Comparison of ENCODE assay signal across 18 cellular contexts in genomic region chr4:100240008-100240407, GRCh38. TPM values are rescaled to one million over a fixed set of nuclear protein-coding genes. Genes with fewer than 3 reads are reported as not detected.
DNase-seq lines count a peak whose midpoint lies in the region; ATAC-seq and TF ChIP-seq lines count a peak whose summit lies in the region.
"Had no signal": no experiment of that assay in that cellular context is flagged by ENCODE, and none has a peak within 500 bp of the region (broad histone marks: within the 10 kb centered on the region; RNA-seq: fewer than 3 reads in every experiment).

No MANE protein-coding gene starts in this region.

- peaks cover 4% of the 10 kb centered on the region for H3K27me3 Mint-ChIP-seq in activated CD4-positive, alpha-beta memory T cell treated with anti-CD3 and anti-CD28 coated beads, Interleukin-2, amount 10 ng/mL, durations not matched to agents 7 days and 5 days
- H3K27me3 Mint-ChIP-seq in activated CD4-positive, alpha-beta memory T cell treated with anti-CD3 and anti-CD28 coated beads for 36 hours = no peaks in the 10 kb centered on the region
- H3K27me3 Mint-ChIP-seq: stimulated activated naive CD8-positive, alpha-beta T cell treated with anti-CD3 and anti-CD28 coated beads, Interleukin-15, Interleukin-2, amounts not matched to agents 100 ng/mL and 50 ng/mL, for 24 hours had no signal

- no peaks in the 10 kb centered on the region for H3K9me3 ChIP-seq in gastrocnemius medialis
- H3K9me3 ChIP-seq: A549 had no signal

- no peaks in the 10 kb centered on the region for H3K9me3 Mint-ChIP-seq in activated CD4-positive, alpha-beta memory T cell treated with anti-CD3 and anti-CD28 coated beads, Interleukin-2, amount 10 ng/mL, durations not matched to agents 7 days and 5 days
- no peaks in the 10 kb centered on the region for H3K9me3 Mint-ChIP-seq in activated CD4-positive, alpha-beta memory T cell treated with anti-CD3 and anti-CD28 coated beads for 36 hours
- H3K9me3 Mint-ChIP-seq: activated CD4-positive, alpha-beta T cell treated with anti-CD3 and anti-CD28 coated beads, Interleukin-2, amount 10 ng/mL, durations not matched to agents 7 days and 5 days; stimulated activated naive CD8-positive, alpha-beta T cell treated with anti-CD3 and anti-CD28 coated beads, Interleukin-15, Interleukin-2, amounts not matched to agents 100 ng/mL and 50 ng/mL, for 24 hours had no signal

- CTCF ChIA-PET in activated CD4-positive, alpha-beta memory T cell treated with anti-CD3 and anti-CD28 coated beads, Interleukin-2, amount 10 ng/mL, durations not matched to agents 7 days and 5 days (lab: Charles Lee) = interaction anchor here (1.0 kb wide), 1 partner anchor 146 kb away, joined by 3 read pairs; no protein-coding TSS in a partner anchor
- CTCF ChIA-PET in activated CD4-positive, alpha-beta memory T cell treated with anti-CD3 and anti-CD28 coated beads for 36 hours (lab: Charles Lee) = no interaction called here

- no peaks in the 10 kb centered on the region for H3K27me3 ChIP-seq in gastrocnemius medialis

- POLR2A ChIA-PET in activated CD4-positive, alpha-beta memory T cell treated with anti-CD3 and anti-CD28 coated beads, Interleukin-2, amount 10 ng/mL, durations not matched to agents 7 days and 5 days (lab: Charles Lee) = no interaction called here
- POLR2A ChIA-PET in activated CD4-positive, alpha-beta memory T cell treated with anti-CD3 and anti-CD28 coated beads for 36 hours (lab: Charles Lee) = no interaction called here

- peak overlapping the region; percentile 19 for H3K4me3 Mint-ChIP-seq in activated CD4-positive, alpha-beta memory T cell treated with anti-CD3 and anti-CD28 coated beads, Interleukin-2, amount 10 ng/mL, durations not matched to agents 7 days and 5 days
- H3K4me3 Mint-ChIP-seq in activated CD4-positive, alpha-beta memory T cell treated with anti-CD3 and anti-CD28 coated beads for 36 hours = no peak overlapping the region
- H3K4me3 Mint-ChIP-seq: activated CD4-positive, alpha-beta T cell treated with anti-CD3 and anti-CD28 coated beads, Interleukin-2, amount 10 ng/mL, durations not matched to agents 7 days and 5 days; mesothelial cell of epicardium; stimulated activated naive CD8-positive, alpha-beta T cell treated with anti-CD3 and anti-CD28 coated beads, Interleukin-15, Interleukin-2, amounts not matched to agents 100 ng/mL and 50 ng/mL, for 24 hours had no signal

- no peak for TF ChIP-seq CTCF in cardiac fibroblast (IDR thresholded peaks at IDR 0.05; ENCODE audit: low read depth, low read length)
- no peak for TF ChIP-seq CTCF in gastrocnemius medialis (IDR thresholded peaks at IDR 0.05 in 4 of 5, conservative IDR thresholded peaks at IDR 0.05 in 1 of 5)

- no peaks in the 10 kb centered on the region for H3K36me3 ChIP-seq in gastrocnemius medialis

- in situ Hi-C loops in gastrocnemius medialis (cut with MboI; ENCODE audit: low sequenced_read_pairs in 4 of 4) = loop anchor here in 1 of 4 donors (10.0 kb wide), 1 partner anchor 75 kb away; no protein-coding TSS in a partner anchor

- H3K27ac ChIP-seq in gastrocnemius medialis = peak overlapping the region in 3 of 4 donors; percentile 18 to 19 (median 18)
- H3K27ac ChIP-seq: A549 had no signal

- no peak overlapping the region for H3K27ac Mint-ChIP-seq in activated CD4-positive, alpha-beta memory T cell treated with anti-CD3 and anti-CD28 coated beads, Interleukin-2, amount 10 ng/mL, durations not matched to agents 7 days and 5 days
- H3K27ac Mint-ChIP-seq in activated CD4-positive, alpha-beta memory T cell treated with anti-CD3 and anti-CD28 coated beads for 36 hours = no peak overlapping the region
- H3K27ac Mint-ChIP-seq: activated CD4-positive, alpha-beta T cell treated with anti-CD3 and anti-CD28 coated beads, Interleukin-2, amount 10 ng/mL, durations not matched to agents 7 days and 5 days; CD4-positive, alpha-beta memory T cell; mesothelial cell of epicardium; stimulated activated naive CD8-positive, alpha-beta T cell treated with anti-CD3 and anti-CD28 coated beads, Interleukin-15, Interleukin-2, amounts not matched to agents 100 ng/mL and 50 ng/mL, for 24 hours had no signal

- peaks cover 7% of the 10 kb centered on the region for H3K4me1 Mint-ChIP-seq in activated CD4-positive, alpha-beta memory T cell treated with anti-CD3 and anti-CD28 coated beads, Interleukin-2, amount 10 ng/mL, durations not matched to agents 7 days and 5 days
- no peaks in the 10 kb centered on the region for H3K4me1 Mint-ChIP-seq in activated CD4-positive, alpha-beta memory T cell treated with anti-CD3 and anti-CD28 coated beads for 36 hours (ENCODE audit: low read depth)
- H3K4me1 Mint-ChIP-seq: mesothelial cell of epicardium had no signal

- TF ChIP-seq POLR2A in gastrocnemius medialis (IDR thresholded peaks at IDR 0.05) = no peak

- intact Hi-C loops in activated CD4-positive, alpha-beta memory T cell treated with anti-CD3 and anti-CD28 coated beads for 36 hours (cut with micrococcal nuclease) = no loop called here
- intact Hi-C loops in gastrocnemius medialis (cut with DNase I; ENCODE audit: low total_unique reads) = no loop called here

- H3K4me1 ChIP-seq in gastrocnemius medialis = peaks cover 7 to 16% of the 10 kb centered on the region in 2 donors
- H3K4me1 ChIP-seq: A549 had no signal

- no peak overlapping the region for H3K4me3 ChIP-seq in cardiac fibroblast (replicated peaks in 1 of 2; ENCODE audit: low read depth in 2 of 2, low read length in 2 of 2)
- no peak overlapping the region for H3K4me3 ChIP-seq in gastrocnemius medialis
- H3K4me3 ChIP-seq: A549 had no signal

- DNase-seq in activated CD4-positive, alpha-beta memory T cell treated with anti-CD3 and anti-CD28 coated beads, Interleukin-2, amount 10 ng/mL, durations not matched to agents 7 days and 5 days = no peak
- DNase-seq in activated CD4-positive, alpha-beta memory T cell treated with anti-CD3 and anti-CD28 coated beads for 36 hours = no peak
- DNase-seq in MV-4-11 (lab: John Stamatoyannopoulos, UW) (peak; percentile 88), cardiac fibroblast (ENCODE audit: low read depth in 2 of 2) (peak; percentile 19 to 31), gastrocnemius medialis (no peak)
- no peak for DNase-seq in activated CD4-positive, alpha-beta T cell treated with anti-CD3 and anti-CD28 coated beads for 4 hours
- DNase-seq: activated CD4-positive, alpha-beta T cell treated with anti-CD3 and anti-CD28 coated beads, Interleukin-2, amount 10 ng/mL, durations not matched to agents 7 days and 5 days; activated naive CD4-positive, alpha-beta T cell treated with anti-CD3 and anti-CD28 coated beads, Interleukin-2, amount 50 U/mL, for 16 hours; activated T-cell treated with anti-CD3 and anti-CD28 coated beads, Interleukin-2, amount 50 U/mL, for 1 hour; CD4-positive, alpha-beta memory T cell; NCI-H1694 treated with DMSO at 0.1 percent for 48 hours had no signal

- ATAC-seq in gastrocnemius medialis (peak in 1 of 2 donors; percentile 28), HG02884 (IDR thresholded peaks at IDR 0.05; ENCODE audit: unreplicated experiment) (no peak), HG03460 (IDR thresholded peaks at IDR 0.05; ENCODE audit: unreplicated experiment) (no peak)
- ATAC-seq: A549, HCT116 had no signal

- H3K36me3 Mint-ChIP-seq in activated CD4-positive, alpha-beta memory T cell treated with anti-CD3 and anti-CD28 coated beads, Interleukin-2, amount 10 ng/mL, durations not matched to agents 7 days and 5 days (ENCODE audit: low read depth) = no peaks in the 10 kb centered on the region
- no peaks in the 10 kb centered on the region for H3K36me3 Mint-ChIP-seq in activated CD4-positive, alpha-beta memory T cell treated with anti-CD3 and anti-CD28 coated beads for 36 hours
- H3K36me3 Mint-ChIP-seq: CD4-positive, alpha-beta memory T cell; mesothelial cell of epicardium had no signal

RNA-seq across cellular contexts. Expression of gene DDIT4L, which starts 49.7 kb away (rescaled TPM):
- 1 to 10 TPM; 1.1 to 1.3 TPM for total RNA-seq in activated CD4-positive, alpha-beta memory T cell treated with anti-CD3 and anti-CD28 coated beads, Interleukin-2, amount 10 ng/mL, durations not matched to agents 7 days and 5 days
- under 1 TPM; 0.24 to 0.34 TPM for total RNA-seq in activated CD4-positive, alpha-beta memory T cell treated with anti-CD3 and anti-CD28 coated beads for 36 hours
- total RNA-seq in gastrocnemius medialis = 10 to 100 TPM; 41.8 to 99.7 (median 69.9) TPM
- total RNA-seq: activated CD4-positive, alpha-beta T cell treated with anti-CD3 and anti-CD28 coated beads, Interleukin-2, amount 10 ng/mL, durations not matched to agents 7 days and 5 days; CD4-positive, alpha-beta memory T cell; HT-29 had no signal

Comparison
In these comparisons a context has a peak if more than half of its experiments do, and no peak if none do; other contexts are left out.
1. DNase-seq: peak in MV-4-11 (single experiment) and cardiac fibroblast (2 of 2); none in activated CD4-positive, alpha-beta memory T cell treated with anti-CD3 and anti-CD28 coated beads, Interleukin-2, amount 10 ng/mL, durations not matched to agents 7 days and 5 days (single experiment), activated CD4-positive, alpha-beta memory T cell treated with anti-CD3 and anti-CD28 coated beads for 36 hours (single experiment), gastrocnemius medialis (0 of 2) and activated CD4-positive, alpha-beta T cell treated with anti-CD3 and anti-CD28 coated beads for 4 hours (0 of 2).
2. RNA of gene DDIT4L, which starts 49.7 kb away (total RNA-seq): 41.8 to 99.7 TPM in gastrocnemius medialis; 1.1 to 1.3 TPM in activated CD4-positive, alpha-beta memory T cell treated with anti-CD3 and anti-CD28 coated beads, Interleukin-2, amount 10 ng/mL, durations not matched to agents 7 days and 5 days and 0.24 to 0.34 TPM in activated CD4-positive, alpha-beta memory T cell treated with anti-CD3 and anti-CD28 coated beads for 36 hours; every median in the first group is over 10 times any median in the second.